ENCODE assay signal across 18 cellular contexts in genomic region chr2:44430340-44430739, GRCh38.
"Had no signal": no experiment of that assay in that cellular context is flagged by ENCODE, and none has a peak within 500 bp of the region (broad histone marks: within the 10 kb centered on the region; RNA-seq: fewer than 3 reads in every experiment).

No MANE protein-coding gene starts in this region.

- H3K4me3 ChIP-seq: adrenal gland, colonic mucosa, gastroesophageal sphincter, hepatocyte, lung, tibial nerve, vagina had no signal

- H3K4me2 ChIP-seq: hepatocyte had no signal

- H3K27me3 Mint-ChIP-seq: activated naive CD4-positive, alpha-beta T cell treated with anti-CD3 and anti-CD28 coated beads, Interleukin-2, amount 10 ng/mL, durations not matched to agents 7 days and 5 days; effector memory CD8-positive, alpha-beta T cell; naive thymus-derived CD4-positive, alpha-beta T cell; progenitor cell of endocrine pancreas had no signal

- H3K27me3 ChIP-seq: adrenal gland, colonic mucosa, gastroesophageal sphincter, hepatocyte, tibial nerve, vagina had no signal

- H3K27ac ChIP-seq: adrenal gland, colonic mucosa, gastroesophageal sphincter, hepatocyte, tibial nerve, vagina had no signal

- H3K9me3 Mint-ChIP-seq: activated naive CD4-positive, alpha-beta T cell treated with anti-CD3 and anti-CD28 coated beads, Interleukin-2, amount 10 ng/mL, durations not matched to agents 7 days and 5 days; activated T-helper 2 cell treated with anti-CD3 and anti-CD28 coated beads, Interferon-gamma antibody, Interleukin-2, Interleukin-4, amounts not matched to agents 10 μg/mL and 5 μg/mL and 100 μg/mL, durations not matched to agents 14 hours and 24 hours and 36 hours; effector memory CD8-positive, alpha-beta T cell; naive thymus-derived CD4-positive, alpha-beta T cell; stimulated activated effector memory CD8-positive, alpha-beta T cell treated with anti-CD3 and anti-CD28 coated beads, Interleukin-12 subunit alpha, Interleukin-12 subunit beta, amount 100 ng/mL, for 72 hours had no signal

- H3K4me3 Mint-ChIP-seq: activated naive CD4-positive, alpha-beta T cell treated with anti-CD3 and anti-CD28 coated beads, Interleukin-2, amount 10 ng/mL, durations not matched to agents 7 days and 5 days; effector memory CD8-positive, alpha-beta T cell; naive thymus-derived CD4-positive, alpha-beta T cell; stimulated activated effector memory CD8-positive, alpha-beta T cell treated with anti-CD3 and anti-CD28 coated beads, Interleukin-12 subunit alpha, Interleukin-12 subunit beta, amount 100 ng/mL, for 72 hours had no signal

- ATAC-seq: activated CD4-positive, CD25-positive, alpha-beta regulatory T cell treated with anti-CD3 and anti-CD28 coated beads, Interleukin-2, amount 50 U/mL, for 24 hours; effector memory CD8-positive, alpha-beta T cell; gastroesophageal sphincter; left colon; naive thymus-derived CD4-positive, alpha-beta T cell; right cardiac atrium; stimulated activated effector memory CD8-positive, alpha-beta T cell treated with anti-CD3 and anti-CD28 coated beads, Interleukin-12 subunit alpha, Interleukin-12 subunit beta, amount 100 ng/mL, for 72 hours had no signal

- H3K36me3 ChIP-seq: adrenal gland, colonic mucosa, gastroesophageal sphincter, tibial nerve, vagina had no signal

- H3K4me1 ChIP-seq: colonic mucosa, tibial nerve, vagina had no signal

- H2AFZ ChIP-seq: hepatocyte had no signal

- H3K9me3 ChIP-seq: adrenal gland, colonic mucosa, gastroesophageal sphincter, tibial nerve, vagina had no signal

- H3K27ac Mint-ChIP-seq: activated naive CD4-positive, alpha-beta T cell treated with anti-CD3 and anti-CD28 coated beads, Interleukin-2, amount 10 ng/mL, durations not matched to agents 7 days and 5 days; activated T-helper 2 cell treated with anti-CD3 and anti-CD28 coated beads, Interferon-gamma antibody, Interleukin-2, Interleukin-4, amounts not matched to agents 10 μg/mL and 5 μg/mL and 100 μg/mL, durations not matched to agents 14 hours and 24 hours and 36 hours; naive thymus-derived CD4-positive, alpha-beta T cell; progenitor cell of endocrine pancreas; stimulated activated effector memory CD8-positive, alpha-beta T cell treated with anti-CD3 and anti-CD28 coated beads, Interleukin-12 subunit alpha, Interleukin-12 subunit beta, amount 100 ng/mL, for 72 hours had no signal

- DNase-seq: activated naive CD4-positive, alpha-beta T cell treated with anti-CD3 and anti-CD28 coated beads, Interleukin-2, amount 10 ng/mL, durations not matched to agents 7 days and 5 days; adrenal gland; caudate nucleus; colonic mucosa; effector memory CD8-positive, alpha-beta T cell; left colon; naive thymus-derived CD4-positive, alpha-beta T cell; nucleus accumbens; right cardiac atrium had no signal

- H3K36me3 Mint-ChIP-seq: activated naive CD4-positive, alpha-beta T cell treated with anti-CD3 and anti-CD28 coated beads, Interleukin-2, amount 10 ng/mL, durations not matched to agents 7 days and 5 days; stimulated activated effector memory CD8-positive, alpha-beta T cell treated with anti-CD3 and anti-CD28 coated beads, Interleukin-12 subunit alpha, Interleukin-12 subunit beta, amount 100 ng/mL, for 72 hours had no signal

- H3K79me2 ChIP-seq: hepatocyte had no signal

- H3K4me1 Mint-ChIP-seq: activated naive CD4-positive, alpha-beta T cell treated with anti-CD3 and anti-CD28 coated beads, Interleukin-2, amount 10 ng/mL, durations not matched to agents 7 days and 5 days had no signal
